8 cellular contexts compared by ENCODE assay signal in the genomic region with DNA sequence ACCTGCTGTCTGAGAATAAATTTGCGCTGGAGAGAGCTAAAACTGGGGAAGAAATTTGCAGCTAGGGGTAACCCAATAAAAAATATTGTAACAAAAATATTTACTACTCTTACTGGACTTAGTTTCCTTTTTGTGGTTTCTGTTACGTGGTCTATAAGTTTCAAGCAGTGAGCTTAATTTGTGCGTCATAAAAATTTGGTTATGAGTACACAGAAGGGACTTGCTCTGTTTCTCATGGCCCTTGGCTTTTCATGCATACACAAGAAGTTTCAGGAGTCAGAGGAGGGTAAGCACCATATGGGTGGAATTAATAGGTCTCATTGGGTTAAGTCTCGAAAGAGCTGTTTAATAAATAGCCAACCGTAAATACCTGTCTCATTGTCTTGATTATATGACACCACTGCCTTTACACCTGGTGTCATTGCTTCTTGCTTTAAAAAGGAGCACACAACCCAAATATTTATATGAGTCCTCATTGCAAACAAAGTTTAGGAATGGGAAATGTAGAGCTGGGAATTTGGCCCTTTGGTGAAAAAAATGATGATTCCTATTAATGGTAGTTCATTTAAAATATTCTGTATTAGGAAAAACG. TPM values are rescaled to one million over a fixed set of nuclear protein-coding genes. Genes with fewer than 3 reads are reported as not detected.
DNase-seq lines count a peak whose midpoint lies in the region; ATAC-seq and TF ChIP-seq lines count a peak whose summit lies in the region.

No MANE protein-coding gene starts in this region.

- no peak for TF ChIP-seq CTCF in choroid plexus epithelial cell (conservative IDR thresholded peaks at IDR 0.05; ENCODE audit: low read depth, low read length)
- TF ChIP-seq CTCF in neural cell (IDR thresholded peaks at IDR 0.05; ENCODE audit: poor library complexity, severe bottlenecking), result no peak

- peaks cover 4% of the 10 kb centered on the region for H4K20me1 ChIP-seq in neural cell (ENCODE audit: insufficient read depth)

- no peak for DNase-seq in Jurkat, Clone E6-1 (ENCODE audit: low read depth, low spot score)
- DNase-seq in choroid plexus epithelial cell (ENCODE audit: low read depth) (peak; percentile 75), NCI-H187 treated with DMSO at 0.1 percent for 48 hours (lab: John Stamatoyannopoulos, UW) (no peak), NCI-H1694 (lab: John Stamatoyannopoulos, UW) (no peak), OCI-M2 (lab: John Stamatoyannopoulos, UW; ENCODE audit: unreplicated experiment) (no peak)

- peak overlapping the region; percentile 95 for H3K4me3 ChIP-seq in Jurkat, Clone E6-1 (ENCODE audit: low read length)
- H3K4me3 ChIP-seq in choroid plexus epithelial cell (ENCODE audit: low read depth, low read length), result peak overlapping the region; percentile 73
- peak overlapping the region; percentile 75 for H3K4me3 ChIP-seq in neural cell (ENCODE audit: low read length)

- H3K27ac ChIP-seq in neural cell (ENCODE audit: low read length), result peak overlapping the region; percentile 84

- H3K27me3 ChIP-seq in neural cell (ENCODE audit: insufficient read depth, low read depth, low read length), result no peaks in the 10 kb centered on the region

- H3K36me3 ChIP-seq in neural cell (ENCODE audit: insufficient read depth, low read length), result no peaks in the 10 kb centered on the region

- H3K9me3 ChIP-seq in neural cell (ENCODE audit: low read length), result no peaks in the 10 kb centered on the region

- no peak for TF ChIP-seq RAD21 in neural cell (conservative IDR thresholded peaks at IDR 0.05)

- peaks cover 57% of the 10 kb centered on the region for H3K79me2 ChIP-seq in neural cell (replicated peaks; ENCODE audit: insufficient read depth, low read length)

- peak; percentile 71 for ATAC-seq in GM18498 (IDR thresholded peaks at IDR 0.05; ENCODE audit: unreplicated experiment)
- peak; percentile 77 for ATAC-seq in GM21619 (IDR thresholded peaks at IDR 0.05; ENCODE audit: unreplicated experiment)

- no peaks in the 10 kb centered on the region for H3K9me2 ChIP-seq in neural cell (ENCODE audit: insufficient read depth, low read length)

- H3K9ac ChIP-seq in neural cell (ENCODE audit: low read length), result peak overlapping the region; percentile 76

- TF ChIP-seq EP300 in neural cell (conservative IDR thresholded peaks at IDR 0.05; ENCODE audit: poor library complexity, severe bottlenecking), result no peak

- no peak overlapping the region for H2AFZ ChIP-seq in neural cell (ENCODE audit: low read depth, low read length)

- no peaks in the 10 kb centered on the region for H3F3A ChIP-seq in neural cell (ENCODE audit: insufficient read depth, low read length, poor library complexity, severe bottlenecking)

- peak overlapping the region; percentile 81 for H3K4me2 ChIP-seq in neural cell (ENCODE audit: low read length)

TF ChIP-seq in neural cell, 6 proteins besides CTCF, POLR2A, EP300 and RAD21:
- TF ChIP-seq, protein P1, sequence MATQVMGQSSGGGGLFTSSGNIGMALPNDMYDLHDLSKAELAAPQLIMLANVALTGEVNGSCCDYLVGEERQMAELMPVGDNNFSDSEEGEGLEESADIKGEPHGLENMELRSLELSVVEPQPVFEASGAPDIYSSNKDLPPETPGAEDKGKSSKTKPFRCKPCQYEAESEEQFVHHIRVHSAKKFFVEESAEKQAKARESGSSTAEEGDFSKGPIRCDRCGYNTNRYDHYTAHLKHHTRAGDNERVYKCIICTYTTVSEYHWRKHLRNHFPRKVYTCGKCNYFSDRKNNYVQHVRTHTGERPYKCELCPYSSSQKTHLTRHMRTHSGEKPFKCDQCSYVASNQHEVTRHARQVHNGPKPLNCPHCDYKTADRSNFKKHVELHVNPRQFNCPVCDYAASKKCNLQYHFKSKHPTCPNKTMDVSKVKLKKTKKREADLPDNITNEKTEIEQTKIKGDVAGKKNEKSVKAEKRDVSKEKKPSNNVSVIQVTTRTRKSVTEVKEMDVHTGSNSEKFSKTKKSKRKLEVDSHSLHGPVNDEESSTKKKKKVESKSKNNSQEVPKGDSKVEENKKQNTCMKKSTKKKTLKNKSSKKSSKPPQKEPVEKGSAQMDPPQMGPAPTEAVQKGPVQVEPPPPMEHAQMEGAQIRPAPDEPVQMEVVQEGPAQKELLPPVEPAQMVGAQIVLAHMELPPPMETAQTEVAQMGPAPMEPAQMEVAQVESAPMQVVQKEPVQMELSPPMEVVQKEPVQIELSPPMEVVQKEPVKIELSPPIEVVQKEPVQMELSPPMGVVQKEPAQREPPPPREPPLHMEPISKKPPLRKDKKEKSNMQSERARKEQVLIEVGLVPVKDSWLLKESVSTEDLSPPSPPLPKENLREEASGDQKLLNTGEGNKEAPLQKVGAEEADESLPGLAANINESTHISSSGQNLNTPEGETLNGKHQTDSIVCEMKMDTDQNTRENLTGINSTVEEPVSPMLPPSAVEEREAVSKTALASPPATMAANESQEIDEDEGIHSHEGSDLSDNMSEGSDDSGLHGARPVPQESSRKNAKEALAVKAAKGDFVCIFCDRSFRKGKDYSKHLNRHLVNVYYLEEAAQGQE (IDR thresholded peaks at IDR 0.05; ENCODE audit: borderline replicate concordance), result no peak
- TF ChIP-seq TAF1 (IDR thresholded peaks at IDR 0.05; ENCODE audit: low read depth) (no peak), POLR2AphosphoS5 (IDR thresholded peaks at IDR 0.05) (no peak), SMC3 (conservative IDR thresholded peaks at IDR 0.05; ENCODE audit: poor library complexity) (no peak), EZH2 (IDR thresholded peaks at IDR 0.05; ENCODE audit: borderline replicate concordance, insufficient read depth, low read length, poor library complexity, severe bottlenecking) (no peak), MXI1 (conservative IDR thresholded peaks at IDR 0.05; ENCODE audit: poor library complexity, severe bottlenecking) (no peak)

RNA-seq across cellular contexts. Expression of gene BACH1, which starts 1.9 kb away (rescaled TPM):
- polyA plus RNA-seq in Jurkat, Clone E6-1 (2012; ENCODE audit: insufficient read depth, insufficient read length), result 8.1 TPM
- polyA plus RNA-seq in neural cell, result 29.7 and 32.6 TPM in 2 replicates
- polyA minus RNA-seq in neural cell, result 184 and 219 TPM in 2 replicates
